24 cellular contexts compared by ENCODE assay signal in the genomic region with DNA sequence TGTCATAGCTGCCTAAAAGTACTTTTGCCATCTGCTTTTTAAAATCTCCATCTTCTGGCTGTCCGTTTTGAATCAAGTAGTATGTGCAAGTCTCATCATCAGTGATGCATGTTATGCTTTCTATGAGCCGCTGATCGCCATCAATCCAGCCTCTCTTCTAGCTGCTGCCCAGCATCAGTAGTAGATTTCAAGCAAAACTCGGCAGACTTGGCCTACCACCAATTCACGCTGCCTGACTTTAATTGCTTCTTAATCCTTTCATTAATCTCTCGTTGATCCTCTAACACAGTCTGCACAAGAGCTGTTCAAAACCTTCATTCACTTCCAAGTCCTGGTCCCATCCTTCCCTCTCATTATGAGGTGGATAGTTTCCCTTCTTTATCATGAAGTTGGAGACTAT.
DNase-seq lines count a peak whose midpoint lies in the region; ATAC-seq, FAIRE-seq and TF ChIP-seq lines count a peak whose summit lies in the region.
"Had no signal": no experiment of that assay in that cellular context is flagged by ENCODE, and none has a peak within 500 bp of the region (broad histone marks: within the 10 kb centered on the region; RNA-seq: fewer than 3 reads in every experiment).

No MANE protein-coding gene starts in this region.

- H3K4me1 ChIP-seq in astrocyte (ENCODE audit: insufficient read depth, low read length), result peaks cover 1% of the 10 kb centered on the region
- H3K4me1 ChIP-seq in esophagus squamous epithelium, result no peaks in the 10 kb centered on the region

- H3K27ac Mint-ChIP-seq in astrocyte (ENCODE audit: unreplicated experiment) (no peak overlapping the region), MCF 10A (ENCODE audit: low read depth, unreplicated experiment) (no peak overlapping the region)
- H3K27ac Mint-ChIP-seq: H9, HFFc6 had no signal

- CTCF ChIA-PET in MCF 10A (lab: Yijun Ruan, JAX), result no interaction called here

- H3K9me3 ChIP-seq in astrocyte (ENCODE audit: insufficient read depth, low read depth, low read length), result no peaks in the 10 kb centered on the region
- no peaks in the 10 kb centered on the region for H3K9me3 ChIP-seq in esophagus squamous epithelium
- H3K9me3 ChIP-seq: MG63, SJSA1 had no signal

- TF ChIP-seq CTCF in astrocyte (IDR thresholded peaks at IDR 0.05; ENCODE audit: insufficient read depth, low read depth, low read length) (no peak), MCF 10A (IDR thresholded peaks at IDR 0.05; ENCODE audit: unreplicated experiment) (no peak), esophagus squamous epithelium (IDR thresholded peaks at IDR 0.05) (no peak)

- H3K4me1 Mint-ChIP-seq in astrocyte (ENCODE audit: low read depth, unreplicated experiment) (no peaks in the 10 kb centered on the region), MCF 10A (ENCODE audit: insufficient read depth, unreplicated experiment) (peaks cover under 1% of the 10 kb centered on the region)
- H3K4me1 Mint-ChIP-seq: H9 had no signal

- FAIRE-seq in astrocyte (lab: Jason Lieb, UNC), result no peak
- FAIRE-seq: D721Med, GM12878 had no signal

- H3K36me3 ChIP-seq in astrocyte (ENCODE audit: insufficient read depth, low read length), result no peaks in the 10 kb centered on the region
- no peaks in the 10 kb centered on the region for H3K36me3 ChIP-seq in esophagus squamous epithelium
- H3K36me3 ChIP-seq: MG63, SJSA1 had no signal

- no peak overlapping the region for H3K4me2 ChIP-seq in astrocyte (ENCODE audit: low read length)

- H3K4me3 ChIP-seq in astrocyte (ENCODE audit: insufficient read depth, low read depth, low read length) (no peak overlapping the region), esophagus squamous epithelium (no peak overlapping the region)
- H3K4me3 ChIP-seq: GM12878, MG63, SJSA1 had no signal

- H3K79me2 ChIP-seq in astrocyte (ENCODE audit: insufficient read depth, low read length), result no peaks in the 10 kb centered on the region

- intact Hi-C loops in MCF 10A (cut with micrococcal nuclease), result no loop called here
- intact Hi-C loops in esophagus squamous epithelium (cut with DNase I), result no loop called here

- H3K27ac ChIP-seq in astrocyte (ENCODE audit: low read depth, low read length), result no peak overlapping the region
- H3K27ac ChIP-seq in esophagus squamous epithelium, result no peak overlapping the region
- H3K27ac ChIP-seq: C4-2B, SJSA1 had no signal

- POLR2A ChIA-PET in MCF 10A (lab: Yijun Ruan, JAX), result no interaction called here

- H3K4me3 Mint-ChIP-seq in astrocyte (ENCODE audit: unreplicated experiment) (no peak overlapping the region), MCF 10A (ENCODE audit: unreplicated experiment) (no peak overlapping the region)
- H3K4me3 Mint-ChIP-seq: H9, HFFc6 had no signal

- H3K27me3 ChIP-seq in astrocyte (ENCODE audit: insufficient read depth, low read length) (no peaks in the 10 kb centered on the region), esophagus squamous epithelium (no peaks in the 10 kb centered on the region)
- H3K27me3 ChIP-seq: SJSA1 had no signal

- H3K9ac ChIP-seq in astrocyte (ENCODE audit: low read length), result no peak overlapping the region

- no peaks in the 10 kb centered on the region for H3K36me3 Mint-ChIP-seq in astrocyte (ENCODE audit: low read depth, unreplicated experiment)
- peaks cover 1% of the 10 kb centered on the region for H3K36me3 Mint-ChIP-seq in MCF 10A (ENCODE audit: insufficient read depth, unreplicated experiment)

- 19 to 32% methylated on average over 6 of the region's 6 CpGs for WGBS in esophagus squamous epithelium, 2 donors

- no TSS peak for BruUV-seq in MCF 10A (replicated peaks; lab: Mats Ljungman, UMichigan)

- H4K20me1 ChIP-seq in astrocyte (ENCODE audit: insufficient read depth, low read length), result no peaks in the 10 kb centered on the region

- no peak for TF ChIP-seq POLR2A in esophagus squamous epithelium (IDR thresholded peaks at IDR 0.05)

- ATAC-seq in HG03196 (IDR thresholded peaks at IDR 0.05; ENCODE audit: unreplicated experiment), result no peak
- ATAC-seq: GM12878, Right ventricle myocardium inferior had no signal

- peak overlapping the region; percentile 3 for H2AFZ ChIP-seq in astrocyte (ENCODE audit: low read depth, low read length)

- H3K9me3 Mint-ChIP-seq in astrocyte (ENCODE audit: unreplicated experiment) (peaks cover 2% of the 10 kb centered on the region), MCF 10A (ENCODE audit: unreplicated experiment) (no peaks in the 10 kb centered on the region)
- H3K9me3 Mint-ChIP-seq: H9, HFFc6 had no signal

- DNase-seq in NCI-H1694 (lab: John Stamatoyannopoulos, UW) (peak; percentile 4), NCI-H1694 treated with DMSO at 0.1 percent for 48 hours (lab: John Stamatoyannopoulos, UW) (no peak), NCI-H524 (lab: John Stamatoyannopoulos, UW) (peak; percentile 97 to 99), astrocyte (ENCODE audit: low read depth) (no peak), MCF 10A (ENCODE audit: unreplicated experiment) (no peak), esophagus squamous epithelium (lab: John Stamatoyannopoulos, UW) (no peak)
- DNase-seq: 8988T, AML-193, DND-41, H9, HFFc6, MG63, NCI-H1092, NCI-H146, NCI-H2081 treated with DMSO at 0.1 percent for 48 hours, NCI-H510A, OCI-M1, T-helper 1 cell had no signal

- H3K27me3 Mint-ChIP-seq in astrocyte (ENCODE audit: low read depth, unreplicated experiment) (peaks cover 1% of the 10 kb centered on the region), MCF 10A (ENCODE audit: insufficient read depth, unreplicated experiment) (no peaks in the 10 kb centered on the region)

Comparison
In these comparisons a context has a peak if more than half of its experiments do, and no peak if none do; other contexts are left out.
1. DNase-seq: peak in NCI-H1694 (single experiment) and NCI-H524 (2 of 2); none in NCI-H1694 treated with DMSO at 0.1 percent for 48 hours (single experiment), astrocyte (single experiment), MCF 10A (single experiment) and esophagus squamous epithelium (single experiment).